15 cellular contexts compared by ENCODE assay signal in the genomic region with DNA sequence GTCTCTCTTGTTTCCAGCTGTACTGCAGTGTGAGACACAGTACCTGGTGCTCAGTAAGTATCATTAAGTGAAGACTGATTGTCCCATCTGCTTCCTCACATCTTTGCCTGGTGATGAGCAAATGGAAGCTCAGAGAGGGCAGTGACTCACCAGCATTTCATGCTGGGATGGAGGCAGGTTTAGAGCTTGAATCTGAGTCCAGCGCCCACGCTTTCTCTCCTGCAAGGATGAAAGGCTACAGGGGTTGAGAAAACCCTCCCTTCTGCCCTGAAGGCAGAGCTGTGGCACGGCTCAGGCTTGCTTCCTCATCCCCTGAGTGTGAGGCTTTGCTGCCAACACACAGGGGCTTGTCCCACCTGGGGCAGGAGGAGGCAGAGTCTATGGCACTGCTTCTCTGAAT. TPM values are rescaled to one million over a fixed set of nuclear protein-coding genes. Genes with fewer than 3 reads are reported as not detected.
A peak's percentile ranks its signal among the peaks of the same experiment; 100 is the strongest.
DNase-seq lines count a peak whose midpoint lies in the region; ATAC-seq and TF ChIP-seq lines count a peak whose summit lies in the region.
"Had no signal": no experiment of that assay in that cellular context is flagged by ENCODE, and none has a peak within 500 bp of the region (broad histone marks: within the 10 kb centered on the region; RNA-seq: fewer than 3 reads in every experiment).

No MANE protein-coding gene starts in this region.

- TF ChIP-seq CTCF in choroid plexus epithelial cell (conservative IDR thresholded peaks at IDR 0.05; ENCODE audit: low read depth, low read length), result no peak

- H3K4me3 ChIP-seq in MG63 (no peak overlapping the region), choroid plexus epithelial cell (ENCODE audit: low read depth, low read length) (no peak overlapping the region)
- H3K4me3 ChIP-seq: skin epidermis had no signal

- H3K9me3 Mint-ChIP-seq in activated CD4-positive, alpha-beta T cell treated with anti-CD3 and anti-CD28 coated beads for 36 hours (ENCODE audit: low read depth), result no peaks in the 10 kb centered on the region
- H3K9me3 Mint-ChIP-seq: activated T-cell treated with anti-CD3 and anti-CD28 coated beads, Interleukin-2, amount 50 U/mL, for 72 hours had no signal

- H3K27ac Mint-ChIP-seq in activated CD4-positive, alpha-beta T cell treated with anti-CD3 and anti-CD28 coated beads for 36 hours, result no peak overlapping the region
- H3K27ac Mint-ChIP-seq: activated T-cell treated with anti-CD3 and anti-CD28 coated beads, Interleukin-2, amount 50 U/mL, for 72 hours had no signal

- DNase-seq in activated CD4-positive, alpha-beta T cell treated with anti-CD3 and anti-CD28 coated beads for 36 hours, result peak; percentile 47
- no peak for DNase-seq in activated CD4-positive, alpha-beta T cell treated with anti-CD3 and anti-CD28 coated beads for 1 hour
- DNase-seq in MG63 (peak; percentile 56), choroid plexus epithelial cell (ENCODE audit: low read depth) (peak; percentile 85), occipital lobe (lab: John Stamatoyannopoulos, UW) (peak; percentile 39), iPS-NIHi11 (ENCODE audit: low spot score) (no peak), NCI-H82 (lab: John Stamatoyannopoulos, UW) (no peak), RPMI8226 (no peak)
- DNase-seq: 8988T; activated T-cell treated with anti-CD3 and anti-CD28 coated beads, Interleukin-2, amount 50 U/mL, for 72 hours; DND-41; NCI-H2081 treated with DMSO at 0.1 percent for 48 hours; OCI-M1 had no signal

- no peaks in the 10 kb centered on the region for H3K36me3 ChIP-seq in MG63

- H3K4me3 Mint-ChIP-seq in activated CD4-positive, alpha-beta T cell treated with anti-CD3 and anti-CD28 coated beads for 36 hours, result no peak overlapping the region
- H3K4me3 Mint-ChIP-seq: activated T-cell treated with anti-CD3 and anti-CD28 coated beads, Interleukin-2, amount 50 U/mL, for 72 hours had no signal

- POLR2A ChIA-PET in activated CD4-positive, alpha-beta T cell treated with anti-CD3 and anti-CD28 coated beads for 36 hours (lab: Charles Lee), result no interaction called here

- no peaks in the 10 kb centered on the region for H3K27me3 Mint-ChIP-seq in activated CD4-positive, alpha-beta T cell treated with anti-CD3 and anti-CD28 coated beads for 36 hours

- no peaks in the 10 kb centered on the region for H3K9me3 ChIP-seq in MG63

- intact Hi-C loops in activated CD4-positive, alpha-beta T cell treated with anti-CD3 and anti-CD28 coated beads for 36 hours (cut with DNase I, micrococcal nuclease), result no loop called here

- CTCF ChIA-PET in activated CD4-positive, alpha-beta T cell treated with anti-CD3 and anti-CD28 coated beads for 36 hours (lab: Charles Lee), result no interaction called here

- no peaks in the 10 kb centered on the region for H3K36me3 Mint-ChIP-seq in activated CD4-positive, alpha-beta T cell treated with anti-CD3 and anti-CD28 coated beads for 36 hours (ENCODE audit: low read depth)

- no peaks in the 10 kb centered on the region for H3K27me3 ChIP-seq in MG63

- peak; percentile 78 for ATAC-seq in activated CD4-positive, alpha-beta T cell treated with anti-CD3 and anti-CD28 coated beads for 36 hours
- ATAC-seq: HepG2 had no signal

- H3K4me1 Mint-ChIP-seq in activated CD4-positive, alpha-beta T cell treated with anti-CD3 and anti-CD28 coated beads for 36 hours, result no peaks in the 10 kb centered on the region

RNA-seq across cellular contexts. Expression of gene RNF112, which starts 1.5 kb away (rescaled TPM):
- under 1 TPM; 0.26 to 0.55 TPM for total RNA-seq in activated CD4-positive, alpha-beta T cell treated with anti-CD3 and anti-CD28 coated beads for 36 hours
- not detected in 2 replicates for total RNA-seq in MG63 (2014; rRNA removed; shearing (Covaris generic); ENCODE audit: low replicate concordance)
- total RNA-seq in occipital lobe, result 31.4 TPM
- total RNA-seq: HepG2 had no signal

RNA-seq across cellular contexts. Expression of gene MFAP4, which starts 22.5 kb away (rescaled TPM):
- total RNA-seq in activated CD4-positive, alpha-beta T cell treated with anti-CD3 and anti-CD28 coated beads for 36 hours, result not detected
- total RNA-seq in MG63 (2014; rRNA removed; shearing (Covaris generic); ENCODE audit: low replicate concordance), result 3.2 and 4.3 TPM in 2 replicates
- total RNA-seq in occipital lobe, result 0.47 TPM
- total RNA-seq: HepG2 had no signal

RNA-seq across cellular contexts. Expression of gene MAPK7, which starts 31.2 kb away (rescaled TPM):
- 10 to 100 TPM; 19.0 to 20.8 TPM for total RNA-seq in activated CD4-positive, alpha-beta T cell treated with anti-CD3 and anti-CD28 coated beads for 36 hours
- total RNA-seq in MG63 (2014; rRNA removed; shearing (Covaris generic); ENCODE audit: low replicate concordance), result 2.8 and 10.1 TPM in 2 replicates
- 15.3 TPM for total RNA-seq in occipital lobe

RNA-seq across cellular contexts. Expression of gene B9D1, which starts 47.0 kb away (rescaled TPM):
- total RNA-seq in activated CD4-positive, alpha-beta T cell treated with anti-CD3 and anti-CD28 coated beads for 36 hours, result 1 to 10 TPM; 7.4 to 7.8 TPM
- 14.8 and 30.2 TPM in 2 replicates for total RNA-seq in MG63 (2014; rRNA removed; shearing (Covaris generic); ENCODE audit: low replicate concordance)
- 13.6 TPM for total RNA-seq in occipital lobe

Comparison
In these comparisons a context has a peak if more than half of its experiments do, and no peak if none do; other contexts are left out.
1. DNase-seq: peak in activated CD4-positive, alpha-beta T cell treated with anti-CD3 and anti-CD28 coated beads for 36 hours (single experiment), MG63 (single experiment), choroid plexus epithelial cell (single experiment) and occipital lobe (single experiment); none in activated CD4-positive, alpha-beta T cell treated with anti-CD3 and anti-CD28 coated beads for 1 hour (single experiment), iPS-NIHi11 (single experiment), NCI-H82 (single experiment) and RPMI8226 (single experiment).
2. RNA of gene RNF112, which starts 1.5 kb away (total RNA-seq): 31.4 TPM in occipital lobe (single experiment); 0.26 to 0.55 TPM in activated CD4-positive, alpha-beta T cell treated with anti-CD3 and anti-CD28 coated beads for 36 hours and not detected in MG63; every median in the first group is over 10 times any median in the second.